Comparison of ENCODE assay signal across 2 cellular contexts in the genomic region with DNA sequence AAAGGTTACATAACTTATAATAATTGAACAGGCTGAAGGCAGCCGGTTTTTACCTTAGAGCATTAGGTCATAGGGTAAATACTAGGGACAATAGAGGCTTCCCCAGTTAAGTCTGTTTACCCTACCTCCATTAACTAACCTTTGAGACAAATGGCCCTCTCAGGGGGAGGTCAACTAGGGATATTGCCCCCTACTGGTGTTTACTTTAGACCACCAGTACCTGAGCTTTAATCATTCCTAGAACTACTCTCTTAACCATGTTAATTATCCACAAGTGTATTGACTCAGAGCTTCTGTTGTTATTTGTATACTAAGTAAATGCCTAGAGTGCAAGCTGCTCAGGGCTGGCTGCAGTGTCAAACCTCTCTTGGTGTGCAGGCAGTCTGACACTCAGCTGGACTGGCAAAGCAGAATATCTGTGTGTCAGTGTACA. TPM values are rescaled to one million over a fixed set of nuclear protein-coding genes. Genes with fewer than 3 reads are reported as not detected.
"Had no signal": no experiment of that assay in that cellular context is flagged by ENCODE, and none has a peak within 500 bp of the region (broad histone marks: within the 10 kb centered on the region; RNA-seq: fewer than 3 reads in every experiment).

No MANE protein-coding gene starts in this region.

RNA-seq across cellular contexts. Expression of a gene that starts 52.5 kb away (rescaled TPM):
- total RNA-seq: activated CD8-positive, alpha-beta T cell treated with anti-CD3 and anti-CD28 coated beads, Interleukin-2, amount 10 ng/mL, durations not matched to agents 7 days and 5 days; activated naive CD8-positive, alpha-beta T cell treated with anti-CD3 and anti-CD28 coated beads, Interleukin-2, amount 10 ng/mL, durations not matched to agents 7 days and 5 days had no signal
